ENCODE assay signal across 17 cellular contexts in the genomic region with DNA sequence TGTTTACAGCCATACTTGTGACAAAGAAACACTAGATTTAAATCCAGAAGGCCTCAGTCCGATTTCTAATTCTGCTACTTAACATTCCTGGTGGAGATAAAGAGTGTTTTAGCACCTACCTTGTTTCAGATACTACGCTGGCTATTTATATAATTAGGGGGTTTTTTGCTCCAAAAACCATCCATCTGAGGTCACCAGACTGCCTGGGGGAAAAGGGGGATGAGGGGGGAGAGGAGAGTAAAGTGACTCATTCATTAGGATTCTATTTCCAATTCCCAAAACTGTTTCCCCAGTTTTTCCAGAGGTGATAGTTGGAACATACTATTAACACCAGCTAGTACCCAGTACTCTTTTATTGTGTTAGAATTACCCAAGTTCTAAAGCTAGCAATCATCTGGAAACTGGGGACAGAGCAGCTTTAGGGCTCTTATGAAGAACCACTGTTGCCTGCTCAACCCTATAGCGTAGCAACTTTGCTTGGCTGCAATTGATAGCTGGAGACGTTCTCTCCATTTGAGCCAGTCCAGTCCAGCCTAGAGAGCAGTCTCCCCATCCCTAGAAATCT. TPM values are rescaled to one million over a fixed set of nuclear protein-coding genes. Genes with fewer than 3 reads are reported as not detected.
A peak's percentile ranks its signal among the peaks of the same experiment; 100 is the strongest.
DNase-seq lines count a peak whose midpoint lies in the region; ATAC-seq and TF ChIP-seq lines count a peak whose summit lies in the region.
"Had no signal": no experiment of that assay in that cellular context is flagged by ENCODE, and none has a peak within 500 bp of the region (broad histone marks: within the 10 kb centered on the region; RNA-seq: fewer than 3 reads in every experiment).

No MANE protein-coding gene starts in this region.

- no peak overlapping the region for H3K9ac ChIP-seq in trophoblast cell (ENCODE audit: low read length)

- H3K18ac ChIP-seq in trophoblast cell (ENCODE audit: low read length) = no peak overlapping the region

- H3K9me3 ChIP-seq in HEK293 (ENCODE audit: control insufficient read depth, insufficient read depth, low read depth, low read length) (no peaks in the 10 kb centered on the region), gastroesophageal sphincter (no peaks in the 10 kb centered on the region), trophoblast cell (ENCODE audit: insufficient read depth, low read depth, low read length) (peaks cover 3% of the 10 kb centered on the region)

- no peaks in the 10 kb centered on the region for H3K79me1 ChIP-seq in trophoblast cell (ENCODE audit: low read length)

- H3K27ac Mint-ChIP-seq in activated T-helper 17 cell treated with anti-CD3 and anti-CD28 coated beads, Interleukin-2, amount 50 U/mL, for 72 hours = peak overlapping the region; percentile 42
- H3K27ac Mint-ChIP-seq: CD4-positive, alpha-beta T cell had no signal

- H2AFZ ChIP-seq in trophoblast cell (ENCODE audit: insufficient read depth, low read length, poor library complexity) = no peak overlapping the region
- H2AFZ ChIP-seq: PC-9 had no signal

- H4K91ac ChIP-seq in trophoblast cell (ENCODE audit: low read depth, low read length) = no peak overlapping the region

- 25 to 59% methylated on average over 2 to 4 of the region's 4 CpGs for WGBS in gastroesophageal sphincter (ENCODE audit: low coverage in 1 of 2), 2 donors
- no CpG with 5 or more reads among the region's 4 CpGs for WGBS in trophoblast cell (ENCODE audit: extremely low coverage, insufficient coverage, insufficient read length)

- TF ChIP-seq POLR2A in gastroesophageal sphincter (IDR thresholded peaks at IDR 0.05) = no peak

- TF ChIP-seq EP300 in gastroesophageal sphincter (IDR thresholded peaks at IDR 0.05) = no peak

- H3K23ac ChIP-seq in trophoblast cell (ENCODE audit: low read length) = no peak overlapping the region

- TF ChIP-seq CTCF in HEK293 (tag by site-specific recombination; IDR thresholded peaks at IDR 0.05) (no peak), gastroesophageal sphincter (IDR thresholded peaks at IDR 0.05) (no peak)

- no peaks in the 10 kb centered on the region for H3K9me3 Mint-ChIP-seq in activated T-helper 17 cell treated with anti-CD3 and anti-CD28 coated beads, Interleukin-2, amount 50 U/mL, for 72 hours
- H3K9me3 Mint-ChIP-seq: CD4-positive, alpha-beta T cell had no signal

- H3K4ac ChIP-seq in trophoblast cell (ENCODE audit: low read depth, low read length) = no peak overlapping the region

- no peak overlapping the region for H3K4me3 ChIP-seq in HEK293 (ENCODE audit: low read depth, low read length)
- H3K4me3 ChIP-seq in gastroesophageal sphincter = no peak overlapping the region
- no peak overlapping the region for H3K4me3 ChIP-seq in trophoblast cell (ENCODE audit: low read depth, low read length)
- H3K4me3 ChIP-seq: PC-9, SK-N-MC had no signal

- ATAC-seq in activated T-helper 17 cell treated with anti-CD3 and anti-CD28 coated beads, Interleukin-2, amount 50 U/mL, for 72 hours (replicated peaks) = no peak
- ATAC-seq in gastroesophageal sphincter = no peak
- ATAC-seq in HG02571 (IDR thresholded peaks at IDR 0.05; ENCODE audit: unreplicated experiment) = no peak
- ATAC-seq: Right ventricle myocardium inferior had no signal

- POLR2A ChIA-PET in HEK293 (lab: Yijun Ruan, JAX) = interaction anchor here (2.7 kb wide), 1 partner anchor 9 kb away, joined by 13 read pairs; a partner anchor contains a TSS

- H4K8ac ChIP-seq in trophoblast cell (ENCODE audit: low read depth, low read length) = no peak overlapping the region

- H3K27me3 ChIP-seq in gastroesophageal sphincter = no peaks in the 10 kb centered on the region
- no peaks in the 10 kb centered on the region for H3K27me3 ChIP-seq in trophoblast cell (ENCODE audit: insufficient read depth, low read length)

- H3K79me2 ChIP-seq in trophoblast cell (ENCODE audit: control insufficient read depth, insufficient read depth, low read length, poor library complexity) = no peaks in the 10 kb centered on the region

- H3K4me2 ChIP-seq in trophoblast cell (ENCODE audit: low read length) = no peak overlapping the region
- H3K4me2 ChIP-seq: PC-9 had no signal

- H3K36me3 ChIP-seq in HEK293 (ENCODE audit: control insufficient read depth in 2 of 2, insufficient read depth in 1 of 2, low read length in 2 of 2) (peaks cover 0 to 42% of the 10 kb centered on the region in 2 experiments; a peak in 1 of 3 replicates), gastroesophageal sphincter (peaks cover 0 to 40% of the 10 kb centered on the region in 2 donors), trophoblast cell (ENCODE audit: control insufficient read depth in 1 of 2, insufficient read depth in 2 of 2, low read length in 2 of 2) (peaks cover 15 to 21% of the 10 kb centered on the region in 2 experiments)

- H2BK12ac ChIP-seq in trophoblast cell (ENCODE audit: low read length) = no peak overlapping the region

- DNase-seq in AG08395 (ENCODE audit: low spot score) = peak; percentile 27
- DNase-seq in NCI-H226 = no peak
- no peak for DNase-seq in trophoblast cell
- DNase-seq in activated naive CD4-positive, alpha-beta T cell treated with Interleukin-2 at 50 U/mL for 16 hours = no peak
- DNase-seq: Calu3; CD4-positive, alpha-beta T cell; DMS79; NCI-H1436 treated with DMSO at 0.1 percent for 48 hours; NCI-H526; PC-9 had no signal

- no peak overlapping the region for H4K12ac ChIP-seq in trophoblast cell (ENCODE audit: low read depth, low read length)

- no peak overlapping the region for H3K4me3 Mint-ChIP-seq in activated T-helper 17 cell treated with anti-CD3 and anti-CD28 coated beads, Interleukin-2, amount 50 U/mL, for 72 hours
- H3K4me3 Mint-ChIP-seq: CD4-positive, alpha-beta T cell had no signal

- H3K27ac ChIP-seq in HEK293 (ENCODE audit: extremely low read depth, low read depth, low read length) (no peak overlapping the region), gastroesophageal sphincter (peak overlapping the region in 3 of 4 donors; percentile 21 to 37 (median 23)), trophoblast cell (ENCODE audit: low read depth, low read length) (no peak overlapping the region)
- H3K27ac ChIP-seq: PC-9, SK-N-MC had no signal

- CTCF ChIA-PET in HEK293 (lab: Yijun Ruan, JAX) = interaction anchor here (0.9 kb wide), 1 partner anchor 50 kb away, joined by 6 read pairs; no protein-coding TSS in a partner anchor

- H2AK5ac ChIP-seq in trophoblast cell (ENCODE audit: low read length) = no peak overlapping the region

- no peaks in the 10 kb centered on the region for H3K27me3 Mint-ChIP-seq in activated T-helper 17 cell treated with anti-CD3 and anti-CD28 coated beads, Interleukin-2, amount 50 U/mL, for 72 hours
- H3K27me3 Mint-ChIP-seq: CD4-positive, alpha-beta T cell had no signal

- H2BK120ac ChIP-seq in trophoblast cell (ENCODE audit: insufficient read depth, low read length, poor library complexity) = no peak overlapping the region

- peaks cover 33% of the 10 kb centered on the region for H3K4me1 Mint-ChIP-seq in activated T-helper 17 cell treated with anti-CD3 and anti-CD28 coated beads, Interleukin-2, amount 50 U/mL, for 72 hours

- H3K4me1 ChIP-seq in HEK293 (ENCODE audit: control insufficient read depth, insufficient read depth, low read length) = peaks cover 1% of the 10 kb centered on the region; the same call in 1 of the 2 replicates
- peaks cover 2 to 52% (median 28%) of the 10 kb centered on the region in 3 donors for H3K4me1 ChIP-seq in gastroesophageal sphincter
- H3K4me1 ChIP-seq in trophoblast cell (ENCODE audit: control insufficient read depth in 1 of 2, insufficient read depth in 2 of 2, low read length in 2 of 2) = peaks cover 2 to 6% of the 10 kb centered on the region in 2 experiments

- H3K14ac ChIP-seq in trophoblast cell (ENCODE audit: low read length) = no peak overlapping the region

- H2BK5ac ChIP-seq in trophoblast cell (ENCODE audit: low read depth, low read length, poor library complexity) = no peak overlapping the region

- peaks cover 55% of the 10 kb centered on the region for H3K36me3 Mint-ChIP-seq in activated T-helper 17 cell treated with anti-CD3 and anti-CD28 coated beads, Interleukin-2, amount 50 U/mL, for 72 hours (ENCODE audit: low read depth)

TF ChIP-seq in HEK293, 187 proteins besides CTCF, POLR2A, EP300 and RAD21 (continues in another document):
- no peak for TF ChIP-seq YY2 (tag by site-specific recombination; IDR thresholded peaks at IDR 0.05)

RNA-seq across cellular contexts. Expression of a gene that starts 6.6 kb away (rescaled TPM):
- total RNA-seq in activated T-helper 17 cell treated with anti-CD3 and anti-CD28 coated beads, Interleukin-2, amount 50 U/mL, for 72 hours = 10 to 100 TPM; 13.2 to 18.1 TPM
- 10 to 100 TPM; 15.7 to 20.3 (median 16.8) TPM for total RNA-seq in gastroesophageal sphincter
- 9.0 TPM in 2 replicates for polyA plus RNA-seq in trophoblast cell (2013)

RNA-seq across cellular contexts. Expression of a gene that starts 9.4 kb away (rescaled TPM):
- total RNA-seq in activated T-helper 17 cell treated with anti-CD3 and anti-CD28 coated beads, Interleukin-2, amount 50 U/mL, for 72 hours = 10 to 100 TPM; 87.6 to 98.9 TPM
- total RNA-seq in gastroesophageal sphincter = 100 to 1,000 TPM; 113 to 162 (median 141) TPM
- 131 and 139 TPM in 2 replicates for polyA plus RNA-seq in trophoblast cell (2013)

RNA-seq across cellular contexts. Expression of a gene that starts 14.7 kb away (rescaled TPM):
- total RNA-seq in activated T-helper 17 cell treated with anti-CD3 and anti-CD28 coated beads, Interleukin-2, amount 50 U/mL, for 72 hours = 1 to 10 TPM in 1 of 2 donors, under 1 TPM in 1; 0.87 to 2.0 TPM
- total RNA-seq in gastroesophageal sphincter = 1 to 10 TPM in 3 of 4 donors, not detected in 1; 1.0 to 5.0 (median 1.4) TPM
- 1.7 and 1.9 TPM in 2 replicates for polyA plus RNA-seq in trophoblast cell (2013)
- total RNA-seq: Calu3 had no signal

RNA-seq across cellular contexts. Expression of a gene that starts 39.1 kb away (rescaled TPM):
- total RNA-seq in activated T-helper 17 cell treated with anti-CD3 and anti-CD28 coated beads, Interleukin-2, amount 50 U/mL, for 72 hours = not detected
- not detected for total RNA-seq in gastroesophageal sphincter
- polyA plus RNA-seq in trophoblast cell (2013) = 0.03 TPM in 1 of 2 replicates, not detected in the other
- total RNA-seq: Calu3; CD4-positive, alpha-beta T cell; H4; PC-9; Right ventricle myocardium inferior had no signal

Comparison
In these comparisons a context has a peak if more than half of its experiments do, and no peak if none do; other contexts are left out.
1. H3K27ac ChIP-seq: peak in gastroesophageal sphincter (3 of 4); none in HEK293 (single experiment) and trophoblast cell (single experiment).